Comparison of ENCODE assay signal across 1 cellular context in the genomic region with DNA sequence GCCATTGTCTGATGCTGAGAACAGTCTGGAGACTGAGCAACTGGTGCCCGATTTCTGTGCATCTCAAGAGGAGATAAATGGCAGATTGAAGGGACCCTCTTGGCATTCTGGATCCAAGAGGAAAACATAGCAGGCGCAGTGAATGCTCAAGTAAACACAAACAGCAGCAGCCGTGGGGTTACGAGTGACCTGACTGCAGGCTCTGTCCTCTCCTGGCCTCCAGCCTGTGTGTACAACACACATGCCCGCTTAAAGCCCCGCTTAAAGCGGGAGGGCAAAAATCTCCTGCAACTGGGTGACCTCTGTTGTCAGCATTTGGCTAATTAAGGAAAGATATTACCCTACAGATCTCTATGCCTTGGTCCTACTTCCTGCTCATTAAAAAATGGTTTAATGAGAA.
TF ChIP-seq lines count a peak whose summit lies in the region.

No MANE protein-coding gene starts in this region.

TF ChIP-seq in HepG2, 621 proteins besides CTCF, POLR2A, EP300 and RAD21 (continued from another document):
- TF ChIP-seq, protein P1, sequence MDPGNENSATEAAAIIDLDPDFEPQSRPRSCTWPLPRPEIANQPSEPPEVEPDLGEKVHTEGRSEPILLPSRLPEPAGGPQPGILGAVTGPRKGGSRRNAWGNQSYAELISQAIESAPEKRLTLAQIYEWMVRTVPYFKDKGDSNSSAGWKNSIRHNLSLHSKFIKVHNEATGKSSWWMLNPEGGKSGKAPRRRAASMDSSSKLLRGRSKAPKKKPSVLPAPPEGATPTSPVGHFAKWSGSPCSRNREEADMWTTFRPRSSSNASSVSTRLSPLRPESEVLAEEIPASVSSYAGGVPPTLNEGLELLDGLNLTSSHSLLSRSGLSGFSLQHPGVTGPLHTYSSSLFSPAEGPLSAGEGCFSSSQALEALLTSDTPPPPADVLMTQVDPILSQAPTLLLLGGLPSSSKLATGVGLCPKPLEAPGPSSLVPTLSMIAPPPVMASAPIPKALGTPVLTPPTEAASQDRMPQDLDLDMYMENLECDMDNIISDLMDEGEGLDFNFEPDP (CRISPR knock-in tag; conservative IDR thresholded peaks at IDR 0.05), result no peak
- TF ChIP-seq ZNF770 (CRISPR knock-in tag; IDR thresholded peaks at IDR 0.05) (no peak), ZNF501 (CRISPR knock-in tag; IDR thresholded peaks at IDR 0.05) (no peak), HNRNPH1 (optimal IDR thresholded peaks at IDR 0.05; ENCODE audit: low read depth, low read length) (no peak), ZBTB42 (CRISPR knock-in tag; IDR thresholded peaks at IDR 0.05) (no peak), CHD4 (IDR thresholded peaks at IDR 0.05; ENCODE audit: borderline replicate concordance, low read length) (no peak)
- TF ChIP-seq, protein P2, sequence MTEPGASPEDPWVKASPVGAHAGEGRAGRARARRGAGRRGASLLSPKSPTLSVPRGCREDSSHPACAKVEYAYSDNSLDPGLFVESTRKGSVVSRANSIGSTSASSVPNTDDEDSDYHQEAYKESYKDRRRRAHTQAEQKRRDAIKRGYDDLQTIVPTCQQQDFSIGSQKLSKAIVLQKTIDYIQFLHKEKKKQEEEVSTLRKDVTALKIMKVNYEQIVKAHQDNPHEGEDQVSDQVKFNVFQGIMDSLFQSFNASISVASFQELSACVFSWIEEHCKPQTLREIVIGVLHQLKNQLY (CRISPR knock-in tag; IDR thresholded peaks at IDR 0.05), result no peak
- TF ChIP-seq, protein P3, sequence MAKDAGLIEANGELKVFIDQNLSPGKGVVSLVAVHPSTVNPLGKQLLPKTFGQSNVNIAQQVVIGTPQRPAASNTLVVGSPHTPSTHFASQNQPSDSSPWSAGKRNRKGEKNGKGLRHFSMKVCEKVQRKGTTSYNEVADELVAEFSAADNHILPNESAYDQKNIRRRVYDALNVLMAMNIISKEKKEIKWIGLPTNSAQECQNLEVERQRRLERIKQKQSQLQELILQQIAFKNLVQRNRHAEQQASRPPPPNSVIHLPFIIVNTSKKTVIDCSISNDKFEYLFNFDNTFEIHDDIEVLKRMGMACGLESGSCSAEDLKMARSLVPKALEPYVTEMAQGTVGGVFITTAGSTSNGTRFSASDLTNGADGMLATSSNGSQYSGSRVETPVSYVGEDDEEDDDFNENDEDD (CRISPR knock-in tag; IDR thresholded peaks at IDR 0.05; ENCODE audit: borderline replicate concordance), result no peak
